28 cellular contexts compared by ENCODE assay signal in the genomic region with DNA sequence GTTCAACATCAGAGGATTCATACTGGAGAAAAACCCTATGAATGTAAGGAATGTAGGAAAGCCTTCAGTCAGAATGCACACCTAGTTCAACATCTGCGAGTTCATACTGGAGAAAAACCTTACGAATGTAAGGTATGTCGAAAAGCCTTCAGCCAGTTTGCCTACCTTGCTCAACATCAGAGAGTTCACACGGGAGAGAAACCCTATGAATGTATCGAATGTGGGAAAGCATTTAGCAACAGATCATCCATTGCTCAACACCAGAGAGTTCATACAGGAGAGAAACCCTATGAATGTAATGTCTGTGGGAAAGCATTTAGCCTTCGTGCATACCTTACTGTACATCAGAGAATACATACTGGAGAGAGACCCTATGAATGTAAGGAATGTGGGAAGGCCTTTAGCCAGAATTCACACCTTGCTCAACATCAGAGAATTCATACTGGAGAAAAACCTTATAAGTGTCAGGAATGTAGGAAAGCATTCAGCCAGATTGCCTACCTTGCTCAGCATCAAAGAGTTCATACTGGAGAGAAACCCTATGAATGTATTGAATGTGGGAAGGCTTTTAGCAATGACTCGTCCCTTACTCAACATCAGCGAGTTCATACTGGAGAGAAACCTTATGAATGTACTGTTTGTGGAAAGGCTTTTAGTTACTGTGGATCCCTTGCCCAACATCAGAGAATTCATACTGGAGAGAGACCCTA. TPM values are rescaled to one million over a fixed set of nuclear protein-coding genes. Genes with fewer than 3 reads are reported as not detected.
DNase-seq lines count a peak whose midpoint lies in the region; ATAC-seq, FAIRE-seq and TF ChIP-seq lines count a peak whose summit lies in the region.
"Had no signal": no experiment of that assay in that cellular context is flagged by ENCODE, and none has a peak within 500 bp of the region (broad histone marks: within the 10 kb centered on the region; RNA-seq: fewer than 3 reads in every experiment).

No MANE protein-coding gene starts in this region.

- H3K27me3 ChIP-seq in adipocyte (replicated peaks; ENCODE audit: control insufficient read depth, insufficient read depth, low read length) (no peaks in the 10 kb centered on the region), keratinocyte (ENCODE audit: control insufficient read depth, extremely low read depth, insufficient read depth, low read length) (no peaks in the 10 kb centered on the region), skeletal muscle tissue (ENCODE audit: control insufficient read depth in 3 of 3, insufficient read depth in 3 of 3, low read length in 3 of 3) (no peaks in the 10 kb centered on the region), tibial artery (no peaks in the 10 kb centered on the region)

- H3K4me3 ChIP-seq in adipocyte (ENCODE audit: low read length) (peak overlapping the region; percentile 71), keratinocyte (ENCODE audit: control insufficient read depth in 2 of 3, extremely low read depth in 1 of 3, insufficient read depth in 2 of 3, low read depth in 1 of 3, low read length in 3 of 3) (no peak overlapping the region), skeletal muscle tissue (ENCODE audit: low read length in 3 of 3) (peak overlapping the region in 2 of 3 donors; percentile 36 to 57), tibial artery (no peak overlapping the region)

- peaks cover 26 to 34% of the 10 kb centered on the region in 2 donors for H3K9me3 Mint-ChIP-seq in activated T-cell treated with anti-CD3 and anti-CD28 coated beads, Interleukin-2, amount 50 U/mL, for 72 hours

- no peaks in the 10 kb centered on the region for H3K79me2 ChIP-seq in keratinocyte (ENCODE audit: control insufficient read depth, insufficient read depth, low read length)
- H3K79me2 ChIP-seq: parathyroid adenoma had no signal

- H2AFZ ChIP-seq in keratinocyte (ENCODE audit: control insufficient read depth, low read length): no peak overlapping the region
- H2AFZ ChIP-seq: parathyroid adenoma had no signal

- no peaks in the 10 kb centered on the region for H3K9me1 ChIP-seq in keratinocyte (ENCODE audit: control insufficient read depth, extremely low read depth, insufficient read depth, low read length)

- DNase-seq in HT-29 (ENCODE audit: low spot score): peak; percentile 12
- no peak for DNase-seq in adipocyte (ENCODE audit: low read depth)
- no peak for DNase-seq in keratinocyte (ENCODE audit: low read depth, low spot score)
- DNase-seq in tibial artery: no peak
- DNase-seq in activated T-cell treated with anti-CD3 and anti-CD28 coated beads, Interleukin-2, amount 50 U/mL, for 72 hours: no peak
- DNase-seq in iPS-NIHi7 (ENCODE audit: extremely low spot score): no peak
- DNase-seq in GM19239 (ENCODE audit: insufficient read length, low spot score): no peak
- DNase-seq: activated CD4-positive, alpha-beta T cell treated with anti-CD3 and anti-CD28 coated beads, Interleukin-2, amount 50 U/mL, for 48 hours; activated naive CD4-positive, alpha-beta T cell treated with anti-CD3 and anti-CD28 coated beads, Interleukin-2, amount 50 U/mL, for 16 hours; central memory CD4-positive, alpha-beta T cell; dermis blood vessel endothelial cell; hypothalamus; NCI-H1092 treated with DMSO at 0.1 percent for 48 hours; NCI-H1930; NCI-H226; NCI-H748 treated with DMSO at 0.1 percent for 48 hours; RPMI8226; stimulated activated CD4-positive, alpha-beta T cell treated with anti-CD3 and anti-CD28 coated beads, Interleukin-4, amount 100 ng/mL, for 4 hours; stimulated activated naive B cell treated with anti-CD40 and anti-IgM and Interleukin-4, amounts not matched to agents 10 μg/mL and 1 μg/mL and 100 μg/mL, for 72 hours; T-cell had no signal

- H3K36me3 Mint-ChIP-seq in activated T-cell treated with anti-CD3 and anti-CD28 coated beads, Interleukin-2, amount 50 U/mL, for 72 hours (ENCODE audit: insufficient read depth in 2 of 2): peaks cover 48 to 64% of the 10 kb centered on the region in 2 donors

- ATAC-seq in activated T-cell treated with anti-CD3 and anti-CD28 coated beads, Interleukin-2, amount 50 U/mL, for 72 hours (replicated peaks in 1 of 2): no peak
- ATAC-seq: sciatic nerve; stimulated activated naive B cell treated with anti-CD40 and anti-IgM and Interleukin-4, amounts not matched to agents 10 μg/mL and 1 μg/mL and 100 μg/mL, for 72 hours; T-cell had no signal

- H3K36me3 ChIP-seq in adipocyte (ENCODE audit: control insufficient read depth, insufficient read depth, low read length, severe bottlenecking): peaks cover 65% of the 10 kb centered on the region
- peaks cover 0 to 8% of the 10 kb centered on the region in 2 experiments for H3K36me3 ChIP-seq in keratinocyte (ENCODE audit: control insufficient read depth in 2 of 2, extremely low read depth in 1 of 2, insufficient read depth in 2 of 2, low read length in 2 of 2)
- H3K36me3 ChIP-seq in skeletal muscle tissue (ENCODE audit: control insufficient read depth in 3 of 3, insufficient read depth in 3 of 3, low read length in 3 of 3): peaks cover 40 to 53% (median 45%) of the 10 kb centered on the region in 3 donors
- H3K36me3 ChIP-seq in tibial artery: peaks cover 73 to 83% (median 82%) of the 10 kb centered on the region in 3 donors

- peaks cover 100% of the 10 kb centered on the region for H3K9me3 ChIP-seq in adipocyte (ENCODE audit: control insufficient read depth, low read length)
- H3K9me3 ChIP-seq in keratinocyte (ENCODE audit: control insufficient read depth, low read depth, low read length): peaks cover 26% of the 10 kb centered on the region
- peaks cover 29 to 59% (median 40%) of the 10 kb centered on the region in 3 donors for H3K9me3 ChIP-seq in skeletal muscle tissue (ENCODE audit: control insufficient read depth in 3 of 3, low read length in 3 of 3)
- peaks cover 9 to 100% (median 98%) of the 10 kb centered on the region in 3 donors for H3K9me3 ChIP-seq in tibial artery

- TF ChIP-seq CTCF in keratinocyte (optimal IDR thresholded peaks at IDR 0.05 in 1 of 3, IDR thresholded peaks at IDR 0.05 in 1 of 3, conservative IDR thresholded peaks at IDR 0.05 in 1 of 3; ENCODE audit: extremely low read depth in 1 of 3, insufficient read depth in 2 of 3, low read length in 3 of 3) (no peak), tibial artery (IDR thresholded peaks at IDR 0.05) (no peak)

- no peak overlapping the region for H3K27ac Mint-ChIP-seq in activated T-cell treated with anti-CD3 and anti-CD28 coated beads, Interleukin-2, amount 50 U/mL, for 72 hours
- H3K27ac Mint-ChIP-seq: IgD-negative memory B cell, T-cell had no signal

- dilution Hi-C loops in keratinocyte (cut with MboI; ENCODE audit: extremely low pct_ligation_motif_present, low sequenced_read_pairs): no loop called here

- H3K4me1 ChIP-seq in adipocyte (ENCODE audit: control insufficient read depth, insufficient read depth, low read length) (no peaks in the 10 kb centered on the region), keratinocyte (ENCODE audit: control insufficient read depth, extremely low read depth, insufficient read depth, low read length) (no peaks in the 10 kb centered on the region), skeletal muscle tissue (ENCODE audit: control insufficient read depth in 3 of 3, insufficient read depth in 3 of 3, low read length in 3 of 3) (no peaks in the 10 kb centered on the region), tibial artery (no peaks in the 10 kb centered on the region)
- H3K4me1 ChIP-seq: parathyroid adenoma had no signal

- intact Hi-C loops in tibial artery (cut with DNase I; ENCODE audit: low total_unique reads): no loop called here

- H3K4me1 Mint-ChIP-seq in activated T-cell treated with anti-CD3 and anti-CD28 coated beads, Interleukin-2, amount 50 U/mL, for 72 hours (ENCODE audit: low read depth): no peaks in the 10 kb centered on the region
- H3K4me1 Mint-ChIP-seq: neural crest cell; stimulated activated naive B cell treated with anti-CD40 and anti-IgM and Interleukin-4, amounts not matched to agents 10 μg/mL and 1 μg/mL and 100 μg/mL, for 72 hours; T-cell had no signal

- H3K4me3 Mint-ChIP-seq in activated T-cell treated with anti-CD3 and anti-CD28 coated beads, Interleukin-2, amount 50 U/mL, for 72 hours: no peak overlapping the region
- H3K4me3 Mint-ChIP-seq: neural crest cell; stimulated activated naive B cell treated with anti-CD40 and anti-IgM and Interleukin-4, amounts not matched to agents 10 μg/mL and 1 μg/mL and 100 μg/mL, for 72 hours had no signal

- no peaks in the 10 kb centered on the region for H4K20me1 ChIP-seq in keratinocyte (ENCODE audit: control insufficient read depth, extremely low read depth, insufficient read depth, low read length)

- H3K27ac ChIP-seq in keratinocyte (ENCODE audit: control insufficient read depth, insufficient read depth, low read length) (no peak overlapping the region), skeletal muscle tissue (ENCODE audit: low read depth, low read length) (no peak overlapping the region), tibial artery (no peak overlapping the region)
- H3K27ac ChIP-seq: parathyroid adenoma had no signal

- no peaks in the 10 kb centered on the region for H3K27me3 Mint-ChIP-seq in activated T-cell treated with anti-CD3 and anti-CD28 coated beads, Interleukin-2, amount 50 U/mL, for 72 hours (ENCODE audit: low read depth)
- H3K27me3 Mint-ChIP-seq: IgD-negative memory B cell; stimulated activated naive B cell treated with anti-CD40 and anti-IgM and Interleukin-4, amounts not matched to agents 10 μg/mL and 1 μg/mL and 100 μg/mL, for 72 hours; T-cell had no signal

- FAIRE-seq in keratinocyte (lab: Jason Lieb, UNC) (peak; percentile 17), GM19239 (lab: Jason Lieb, UNC) (no peak)
- FAIRE-seq: D721Med, endothelial cell of umbilical vein, islet of Langerhans had no signal

- H3K4me2 ChIP-seq in keratinocyte (ENCODE audit: control insufficient read depth, extremely low read depth, insufficient read depth, low read depth, low read length): no peak overlapping the region

- H3K9ac ChIP-seq in adipocyte (ENCODE audit: low read length) (no peak overlapping the region), keratinocyte (ENCODE audit: control insufficient read depth, extremely low read depth, insufficient read depth, low read length) (no peak overlapping the region), skeletal muscle tissue (ENCODE audit: low read depth in 1 of 3, low read length in 3 of 3) (no peak overlapping the region)
- H3K9ac ChIP-seq: parathyroid adenoma had no signal

RNA-seq across cellular contexts. Expression of a gene that starts 15.4 kb away (rescaled TPM):
- total RNA-seq in HT-29 (2014; rRNA removed; shearing (Covaris generic)): under 0.01 and 0.50 TPM in 2 replicates
- polyA plus RNA-seq in keratinocyte: 1.6 to 2.9 TPM (median 1.9 TPM) in 3 replicates
- polyA plus RNA-seq in keratinocyte (2011; ENCODE audit: low read depth): 5.7 TPM
- polyA plus RNA-seq in keratinocyte (2011; cell fraction: cytosol; rRNA removed): 1.2 and 2.1 TPM in 2 replicates
- polyA plus RNA-seq in keratinocyte (2011; cell fraction: nucleus; rRNA removed): 2.6 and 5.2 TPM in 2 replicates
- polyA plus RNA-seq in keratinocyte (2012; ENCODE audit: low replicate concordance): 1.8 TPM in 2 replicates
- polyA minus RNA-seq in keratinocyte: 1.1 to 6.2 TPM (median 4.5 TPM) in 3 replicates
- 2.1 TPM for polyA minus RNA-seq in keratinocyte (2011; cell fraction: cytosol; rRNA and poly(A)+ RNA removed)
- 2.4 and 5.4 TPM in 2 replicates for polyA minus RNA-seq in keratinocyte (2011; cell fraction: nucleus; rRNA and poly(A)+ RNA removed)
- total RNA-seq in skeletal muscle tissue: 6.8 TPM
- 1 to 10 TPM; 6.4 to 7.7 TPM for total RNA-seq in activated T-cell treated with anti-CD3 and anti-CD28 coated beads, Interleukin-2, amount 50 U/mL, for 72 hours

RNA-seq across cellular contexts. Expression of a gene that starts 17.3 kb away (rescaled TPM):
- total RNA-seq in HT-29 (2014; rRNA removed; shearing (Covaris generic)): 0.05 TPM in 1 of 2 replicates, not detected in the other
- 2.1 to 2.9 TPM (median 2.1 TPM) in 3 replicates for polyA plus RNA-seq in keratinocyte
- 2.4 TPM for polyA plus RNA-seq in keratinocyte (2011; ENCODE audit: low read depth)
- 1.7 and 2.9 TPM in 2 replicates for polyA plus RNA-seq in keratinocyte (2011; cell fraction: cytosol; rRNA removed)
- polyA plus RNA-seq in keratinocyte (2011; cell fraction: nucleus; rRNA removed): 4.0 and 4.4 TPM in 2 replicates
- polyA plus RNA-seq in keratinocyte (2012; ENCODE audit: low replicate concordance): 1.5 and 2.2 TPM in 2 replicates
- 2.7 to 5.7 TPM (median 3.0 TPM) in 3 replicates for polyA minus RNA-seq in keratinocyte
- polyA minus RNA-seq in keratinocyte (2011; cell fraction: cytosol; rRNA and poly(A)+ RNA removed): 2.5 TPM
- polyA minus RNA-seq in keratinocyte (2011; cell fraction: nucleus; rRNA and poly(A)+ RNA removed): 5.7 and 6.3 TPM in 2 replicates
- total RNA-seq in skeletal muscle tissue: 7.3 TPM
- 10 to 100 TPM in 1 of 2 donors, 1 to 10 TPM in 1; 9.8 to 16.1 TPM for total RNA-seq in activated T-cell treated with anti-CD3 and anti-CD28 coated beads, Interleukin-2, amount 50 U/mL, for 72 hours

RNA-seq across cellular contexts. Expression of a gene that starts 22.2 kb away (rescaled TPM):
- not detected in 2 replicates for total RNA-seq in HT-29 (2014; rRNA removed; shearing (Covaris generic))
- 4.3 to 6.8 TPM (median 6.1 TPM) in 3 replicates for polyA plus RNA-seq in keratinocyte
- polyA plus RNA-seq in keratinocyte (2011; ENCODE audit: low read depth): 2.1 TPM
- polyA plus RNA-seq in keratinocyte (2011; cell fraction: cytosol; rRNA removed): 3.3 and 3.9 TPM in 2 replicates
- polyA plus RNA-seq in keratinocyte (2011; cell fraction: nucleus; rRNA removed): 14.4 and 16.1 TPM in 2 replicates
- 2.9 and 3.9 TPM in 2 replicates for polyA plus RNA-seq in keratinocyte (2012; ENCODE audit: low replicate concordance)
- 1.2 to 7.7 TPM (median 7.3 TPM) in 3 replicates for polyA minus RNA-seq in keratinocyte
- polyA minus RNA-seq in keratinocyte (2011; cell fraction: cytosol; rRNA and poly(A)+ RNA removed): 3.6 TPM
- 4.3 and 13.6 TPM in 2 replicates for polyA minus RNA-seq in keratinocyte (2011; cell fraction: nucleus; rRNA and poly(A)+ RNA removed)
- total RNA-seq in skeletal muscle tissue: 6.3 TPM
- total RNA-seq in activated T-cell treated with anti-CD3 and anti-CD28 coated beads, Interleukin-2, amount 50 U/mL, for 72 hours: 1 to 10 TPM; 4.5 to 6.7 TPM

Comparison
In these comparisons a context has a peak if more than half of its experiments do, and no peak if none do; other contexts are left out.
1. H3K4me3 ChIP-seq: peak in adipocyte (single experiment) and skeletal muscle tissue (2 of 3); none in keratinocyte (0 of 3) and tibial artery (0 of 2).